In the genomic region with DNA sequence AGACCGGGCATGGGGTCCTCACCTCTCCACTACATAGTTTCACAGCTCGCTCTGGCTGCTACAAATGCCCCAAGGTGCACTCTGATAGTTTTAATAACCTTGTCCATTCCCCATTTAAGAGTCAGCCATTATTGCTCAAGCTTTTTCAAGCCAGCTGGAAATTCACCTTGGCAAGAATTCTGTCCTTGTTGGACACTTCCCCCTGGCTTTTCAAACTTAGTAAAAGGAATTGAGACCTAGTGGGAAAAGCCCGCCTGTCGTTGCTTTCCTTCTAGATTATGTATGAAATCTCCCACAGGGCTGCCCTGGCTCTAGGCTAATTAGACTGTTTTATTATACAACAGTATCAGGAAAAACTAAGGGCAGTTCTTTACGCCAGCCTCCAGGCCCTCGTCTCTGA, we compare ENCODE assay signal across 17 cellular contexts.
DNase-seq lines count a peak whose midpoint lies in the region; ATAC-seq and TF ChIP-seq lines count a peak whose summit lies in the region.
"Had no signal": no experiment of that assay in that cellular context is flagged by ENCODE, and none has a peak within 500 bp of the region (broad histone marks: within the 10 kb centered on the region; RNA-seq: fewer than 3 reads in every experiment).

No MANE protein-coding gene starts in this region.

- peak; percentile 71 for DNase-seq in fibroblast of the aortic adventitia (ENCODE audit: low read depth)
- peak; percentile 30 for DNase-seq in left ventricle myocardium superior
- DNase-seq in pons (ENCODE audit: low spot score): peak; percentile 17
- DNase-seq in activated CD8-positive, alpha-beta T cell treated with anti-CD3 and anti-CD28 coated beads for 36 hours: no peak
- DNase-seq in CD4-positive, alpha-beta T cell: no peak
- DNase-seq in stomach: no peak
- DNase-seq: BE2C; CD8-positive, alpha-beta T cell; GOT3; KBM-7; NCI-H1436; NCI-H2029; NCI-H2171 treated with DMSO at 0.1 percent for 48 hours; NCI-H446 treated with DMSO at 0.1 percent for 48 hours; OCI-M1; SJCRH30 had no signal

- no peak overlapping the region for H3K4me3 ChIP-seq in fibroblast of the aortic adventitia (ENCODE audit: low read depth, low read length)
- H3K4me3 ChIP-seq in stomach: no peak overlapping the region
- H3K4me3 ChIP-seq: SJCRH30 had no signal

- H3K36me3 Mint-ChIP-seq in activated CD8-positive, alpha-beta T cell treated with anti-CD3 and anti-CD28 coated beads for 36 hours (ENCODE audit: low read depth): no peaks in the 10 kb centered on the region
- H3K36me3 Mint-ChIP-seq in CD4-positive, alpha-beta T cell (ENCODE audit: low read depth): no peaks in the 10 kb centered on the region
- H3K36me3 Mint-ChIP-seq: CD8-positive, alpha-beta T cell had no signal

- H3K36me3 ChIP-seq in stomach: no peaks in the 10 kb centered on the region
- H3K36me3 ChIP-seq: BE2C, SJCRH30 had no signal

- H3K27me3 ChIP-seq in CD4-positive, alpha-beta T cell (ENCODE audit: control insufficient read depth, insufficient read depth, low read length): no peaks in the 10 kb centered on the region
- no peaks in the 10 kb centered on the region for H3K27me3 ChIP-seq in stomach
- H3K27me3 ChIP-seq: BE2C, SJCRH30 had no signal

- H3K9me3 Mint-ChIP-seq in activated CD8-positive, alpha-beta T cell treated with anti-CD3 and anti-CD28 coated beads for 36 hours: peaks cover under 1% of the 10 kb centered on the region
- H3K9me3 Mint-ChIP-seq in CD4-positive, alpha-beta T cell: no peaks in the 10 kb centered on the region
- H3K9me3 Mint-ChIP-seq: CD8-positive, alpha-beta T cell had no signal

- intact Hi-C loops in left ventricle myocardium superior (cut with micrococcal nuclease): no loop called here
- intact Hi-C loops in activated CD8-positive, alpha-beta T cell treated with anti-CD3 and anti-CD28 coated beads for 36 hours (cut with micrococcal nuclease): no loop called here
- intact Hi-C loops in CD4-positive, alpha-beta T cell (cut with DNase I, micrococcal nuclease): no loop called here
- intact Hi-C loops in stomach (cut with DNase I; ENCODE audit: low total_unique reads): no loop called here

- CTCF ChIA-PET in activated CD8-positive, alpha-beta T cell treated with anti-CD3 and anti-CD28 coated beads for 36 hours (lab: Charles Lee): no interaction called here
- CTCF ChIA-PET in CD4-positive, alpha-beta T cell (lab: Charles Lee): no interaction called here

- no peak overlapping the region for H3K27ac ChIP-seq in CD4-positive, alpha-beta T cell (ENCODE audit: low read depth, low read length)
- H3K27ac ChIP-seq in stomach: no peak overlapping the region
- H3K27ac ChIP-seq: SJCRH30 had no signal

- H3K4me3 Mint-ChIP-seq in activated CD8-positive, alpha-beta T cell treated with anti-CD3 and anti-CD28 coated beads for 36 hours: no peak overlapping the region
- no peak overlapping the region for H3K4me3 Mint-ChIP-seq in CD4-positive, alpha-beta T cell
- H3K4me3 Mint-ChIP-seq: CD8-positive, alpha-beta T cell had no signal

- TF ChIP-seq CTCF in fibroblast of the aortic adventitia (IDR thresholded peaks at IDR 0.05; ENCODE audit: insufficient read depth, low read length) (no peak), stomach (IDR thresholded peaks at IDR 0.05) (no peak)
- TF ChIP-seq CTCF in activated CD8-positive, alpha-beta T cell treated with anti-CD3 and anti-CD28 coated beads for 36 hours (IDR thresholded peaks at IDR 0.05): no peak
- no peak for TF ChIP-seq CTCF in CD4-positive, alpha-beta T cell (IDR thresholded peaks at IDR 0.05)

- H3K4me1 ChIP-seq in stomach: no peaks in the 10 kb centered on the region
- H3K4me1 ChIP-seq: BE2C, SJCRH30 had no signal

- POLR2A ChIA-PET in activated CD8-positive, alpha-beta T cell treated with anti-CD3 and anti-CD28 coated beads for 36 hours (lab: Charles Lee): no interaction called here
- POLR2A ChIA-PET in CD4-positive, alpha-beta T cell (lab: Charles Lee): interaction anchor here (1.6 kb wide), 1 partner anchor 23 kb away, joined by 5 read pairs; no protein-coding TSS in a partner anchor

- no peak for TF ChIP-seq POLR2A in stomach (IDR thresholded peaks at IDR 0.05)
- no peak for TF ChIP-seq POLR2A in GM18505 (IDR thresholded peaks at IDR 0.05; ENCODE audit: borderline replicate concordance, extremely low read depth, insufficient read depth, insufficient read length)

- no peaks in the 10 kb centered on the region for H3K9me3 ChIP-seq in CD4-positive, alpha-beta T cell (ENCODE audit: control insufficient read depth, low read length)
- H3K9me3 ChIP-seq in stomach: no peaks in the 10 kb centered on the region
- H3K9me3 ChIP-seq: BE2C, SJCRH30 had no signal

- WGBS in stomach, 5 donors: 78 to 88% (median 86%) methylated on average over 6 of the region's 6 CpGs

- ATAC-seq in left ventricle myocardium superior: peak; percentile 84
- no peak for ATAC-seq in activated CD8-positive, alpha-beta T cell treated with anti-CD3 and anti-CD28 coated beads for 36 hours
- no peak for ATAC-seq in CD4-positive, alpha-beta T cell (ENCODE audit: poor library complexity)
- no peak for ATAC-seq in GM18505 (IDR thresholded peaks at IDR 0.05; ENCODE audit: unreplicated experiment)
- ATAC-seq: CD8-positive, alpha-beta T cell had no signal

- H3K4me1 Mint-ChIP-seq in activated CD8-positive, alpha-beta T cell treated with anti-CD3 and anti-CD28 coated beads for 36 hours (ENCODE audit: low read depth): peaks cover 6% of the 10 kb centered on the region
- H3K4me1 Mint-ChIP-seq in CD4-positive, alpha-beta T cell (ENCODE audit: low read depth): peaks cover 10% of the 10 kb centered on the region

- H3K27me3 Mint-ChIP-seq in activated CD8-positive, alpha-beta T cell treated with anti-CD3 and anti-CD28 coated beads for 36 hours: no peaks in the 10 kb centered on the region
- no peaks in the 10 kb centered on the region for H3K27me3 Mint-ChIP-seq in CD4-positive, alpha-beta T cell

- no peak overlapping the region for H3K27ac Mint-ChIP-seq in activated CD8-positive, alpha-beta T cell treated with anti-CD3 and anti-CD28 coated beads for 36 hours
- no peak overlapping the region for H3K27ac Mint-ChIP-seq in CD4-positive, alpha-beta T cell
- H3K27ac Mint-ChIP-seq: CD8-positive, alpha-beta T cell had no signal

- no peak for TF ChIP-seq EP300 in stomach (IDR thresholded peaks at IDR 0.05)

Comparison
In these comparisons a context has a peak if more than half of its experiments do, and no peak if none do; other contexts are left out.
1. DNase-seq: peak in fibroblast of the aortic adventitia (single experiment), left ventricle myocardium superior (single experiment) and pons (single experiment); none in activated CD8-positive, alpha-beta T cell treated with anti-CD3 and anti-CD28 coated beads for 36 hours (single experiment), CD4-positive, alpha-beta T cell (0 of 10) and stomach (single experiment).